In the genomic region with DNA sequence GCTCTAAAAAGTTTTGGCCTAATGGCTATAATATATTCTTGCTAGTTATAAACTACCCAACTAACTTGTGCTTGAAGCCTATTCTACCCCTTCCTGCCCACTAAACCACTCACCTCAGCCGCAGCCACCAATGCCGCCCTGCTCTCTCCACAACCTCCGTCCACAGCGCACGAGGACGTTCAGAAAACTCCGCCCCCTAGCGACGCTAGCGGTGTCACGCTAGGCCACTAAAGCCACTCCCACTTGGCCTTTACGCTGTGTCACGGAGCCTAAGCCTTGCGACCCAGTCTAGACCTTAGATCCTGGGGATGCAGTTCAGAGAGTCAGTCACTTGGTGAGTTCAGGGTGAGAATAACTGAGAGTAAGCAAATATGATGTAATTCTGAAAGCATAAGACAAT, we compare ENCODE assay signal across 25 cellular contexts. TPM values are rescaled to one million over a fixed set of nuclear protein-coding genes. Genes with fewer than 3 reads are reported as not detected.
"Had no signal": no experiment of that assay in that cellular context is flagged by ENCODE, and none has a peak within 500 bp of the region (broad histone marks: within the 10 kb centered on the region; RNA-seq: fewer than 3 reads in every experiment).

A gene (minus strand): TSS at position 171 of the 400 bp plus-strand sequence. CDS start 922 bp downstream, outside the sequence.

- DNase-seq: activated CD4-positive, alpha-beta T cell treated with anti-CD3 and anti-CD28 coated beads, Interleukin-2, amount 50 U/mL, for 4 hours; activated gamma-delta T cell; caudate nucleus; foreskin fibroblast; kidney; left lung; stimulated activated CD4-positive, alpha-beta T cell treated with anti-CD3 and anti-CD28 coated beads, Interleukin-2, amount 100 ng/mL, for 24 hours; stimulated activated naive CD4-positive, alpha-beta T cell treated with Interleukin-2 at 50 U/mL for 16 hours; T-helper 1 cell; tibial artery had no signal

- ATAC-seq: activated CD4-positive, CD25-positive, alpha-beta regulatory T cell treated with anti-CD3 and anti-CD28 coated beads, Interleukin-2, amount 50 U/mL, for 24 hours; left lung had no signal

- H3K27me3 ChIP-seq: left lung, right atrium auricular region, tibial artery had no signal

- H3K4me3 ChIP-seq: left lung, prostate gland, right atrium auricular region, tibial artery had no signal

- H3K4me3 Mint-ChIP-seq: activated naive CD8-positive, alpha-beta T cell; brain; neural crest cell had no signal

- H3K27me3 Mint-ChIP-seq: activated naive CD8-positive, alpha-beta T cell; brain had no signal

- H3K27ac ChIP-seq: epithelial cell of prostate, left lung, prostate gland, right atrium auricular region, tibial artery had no signal

- H3K9me3 ChIP-seq: left lung, prostate gland, right atrium auricular region, tibial artery had no signal

- H3K27ac Mint-ChIP-seq: activated naive CD8-positive, alpha-beta T cell; brain had no signal

- H3K4me1 ChIP-seq: left lung, prostate gland, right atrium auricular region, tibial artery had no signal

- H3K36me3 ChIP-seq: left lung, prostate gland, right atrium auricular region, tibial artery had no signal

- H3K4me1 Mint-ChIP-seq: brain, neural crest cell had no signal

- H3K36me3 Mint-ChIP-seq: activated naive CD8-positive, alpha-beta T cell; brain had no signal

RNA-seq across cellular contexts. Expression of the gene that starts here (rescaled TPM):
- total RNA-seq: dermis microvascular lymphatic vessel endothelial cell, glomerular endothelial cell, left lung, lung microvascular endothelial cell, myocyte, neural crest cell, osteocyte, right atrium auricular region, skeletal muscle tissue, subcutaneous adipose tissue, urinary bladder had no signal
